ENCODE assay signal across 3 cellular contexts in genomic region chr14:98304574-98304973, GRCh38.
"Had no signal": no experiment of that assay in that cellular context is flagged by ENCODE, and none has a peak within 500 bp of the region (broad histone marks: within the 10 kb centered on the region; RNA-seq: fewer than 3 reads in every experiment).

No MANE protein-coding gene starts in this region.

- H3K4me3 ChIP-seq: GM12878 had no signal

- DNase-seq: GDM1, GF-D8 had no signal
